1 cellular context compared by ENCODE assay signal in the genomic region with DNA sequence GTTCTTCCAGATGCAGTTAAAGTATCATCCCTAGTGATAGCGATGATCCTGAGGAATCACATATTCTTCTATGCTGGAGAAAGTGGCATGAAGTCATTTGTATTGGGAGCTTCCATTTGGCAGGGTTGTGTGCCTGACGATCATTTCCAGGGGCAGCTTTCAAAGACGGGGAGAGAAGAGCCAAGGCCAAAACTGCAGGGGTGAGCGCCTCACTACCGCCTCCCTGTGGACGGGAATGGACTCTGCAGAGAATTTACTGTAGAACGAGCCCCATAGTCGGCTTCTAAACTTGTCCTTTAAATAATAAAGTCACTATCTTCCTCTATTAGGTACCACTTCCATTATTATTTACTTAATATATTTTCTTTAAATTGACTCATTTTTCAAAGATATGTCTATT.
TF ChIP-seq lines count a peak whose summit lies in the region.

No MANE protein-coding gene starts in this region.

TF ChIP-seq in H1, 55 proteins besides CTCF, POLR2A, EP300 and RAD21:
- TF ChIP-seq CTBP2 (IDR thresholded peaks at IDR 0.05; ENCODE audit: borderline replicate concordance, insufficient read depth, insufficient read length, low read length) = no peak
- TF ChIP-seq CREB1 (IDR thresholded peaks at IDR 0.05) = 0 out of 2 replicates have a peak, but pooled peaks have one; percentile 7
